Comparison of ENCODE assay signal across 4 cellular contexts in genomic region chr21:13379566-13379965, GRCh38.
DNase-seq lines count a peak whose midpoint lies in the region; ATAC-seq, FAIRE-seq and TF ChIP-seq lines count a peak whose summit lies in the region.
"Not testable (repeated sequence)": the region's sequence is repeated elsewhere in the genome, so short reads cannot be mapped to it uniquely, and the experiment has no call there.

No MANE protein-coding gene starts in this region.

- H3K36me3 Mint-ChIP-seq in chondrocyte (ENCODE audit: low read depth), result not testable (repeated sequence)

- peak; percentile 94 for DNase-seq in chondrocyte (ENCODE audit: low spot score)
- peak in 2 of 3 donors; percentile 30 to 51 for DNase-seq in right cardiac atrium
- DNase-seq in kidney, result peak; percentile 69
- DNase-seq in posterior vena cava (ENCODE audit: low spot score), result peak; percentile 77

- H3K9me3 ChIP-seq in right cardiac atrium (ENCODE audit: control insufficient read depth, low read length); kidney (ENCODE audit: control insufficient read depth in 1 of 2, low read length in 2 of 2): not testable (repeated sequence)

- intact Hi-C loops in right cardiac atrium (cut with DNase I); kidney (cut with DNase I); posterior vena cava (cut with DNase I): not testable (repeated sequence)

- H3K27ac ChIP-seq in right cardiac atrium (ENCODE audit: low read length); kidney (ENCODE audit: low read depth in 2 of 2, low read length in 2 of 2): not testable (repeated sequence)

- not testable (repeated sequence) for H3K27me3 Mint-ChIP-seq in chondrocyte (ENCODE audit: low read depth)

- not testable (repeated sequence) for H3K4me1 Mint-ChIP-seq in chondrocyte (ENCODE audit: low read depth)

- not testable (repeated sequence) for H3K27ac Mint-ChIP-seq in chondrocyte (ENCODE audit: unreplicated experiment)

- FAIRE-seq in kidney (lab: Jason Lieb, UNC), result not testable (repeated sequence)

- not testable (repeated sequence) for H3K4me1 ChIP-seq in right cardiac atrium (ENCODE audit: control insufficient read depth, insufficient read depth, low read length); kidney (ENCODE audit: control insufficient read depth in 1 of 2, insufficient read depth in 1 of 2, low read depth in 1 of 2, low read length in 2 of 2)

- not testable (repeated sequence) for H3K4me3 Mint-ChIP-seq in chondrocyte (ENCODE audit: unreplicated experiment)

- H3K27me3 ChIP-seq in right cardiac atrium (ENCODE audit: control insufficient read depth, insufficient read depth), result not testable (repeated sequence)

- H3K36me3 ChIP-seq in kidney (ENCODE audit: control insufficient read depth in 1 of 2, insufficient read depth in 2 of 2, low read length in 2 of 2), result not testable (repeated sequence)

- not testable (repeated sequence) for H3K4me3 ChIP-seq in right cardiac atrium (ENCODE audit: low read length); kidney (ENCODE audit: low read length in 2 of 2)

- 83% methylated on average over 18 of the region's 18 CpGs for WGBS in right cardiac atrium

- TF ChIP-seq CTCF in chondrocyte (IDR thresholded peaks at IDR 0.05); kidney (IDR thresholded peaks at IDR 0.05; ENCODE audit: borderline replicate concordance, extremely low read depth, insufficient read depth): not testable (repeated sequence)

- H3K9ac ChIP-seq in kidney (ENCODE audit: low read length in 2 of 2), result not testable (repeated sequence)

- not testable (repeated sequence) for ATAC-seq in right cardiac atrium

- peaks cover 19% of the 10 kb centered on the region for H3K9me3 Mint-ChIP-seq in chondrocyte (ENCODE audit: low read depth)

Comparison
In these comparisons a context has a peak if more than half of its experiments do, and no peak if none do; other contexts are left out.
1. DNase-seq: peak in every context shown above with its lines; median percentile 94 in chondrocyte; 77 in posterior vena cava; 69 in kidney; 40 in right cardiac atrium.